Comparison of ENCODE assay signal across 18 cellular contexts in genomic region chr5:96066386-96066719, GRCh38.
DNase-seq lines count a peak whose midpoint lies in the region; TF ChIP-seq lines count a peak whose summit lies in the region.
"Had no signal": no experiment of that assay in that cellular context is flagged by ENCODE, and none has a peak within 500 bp of the region (broad histone marks: within the 10 kb centered on the region; RNA-seq: fewer than 3 reads in every experiment).

No MANE protein-coding gene starts in this region.

- peak overlapping the region; percentile 19 for H3K9ac ChIP-seq in adipocyte (ENCODE audit: low read length)

- no peak overlapping the region for H3K27ac ChIP-seq in coronary artery
- H3K27ac ChIP-seq: 22Rv1, heart left ventricle had no signal

- no peaks in the 10 kb centered on the region for H3K9me3 ChIP-seq in adipocyte (ENCODE audit: control insufficient read depth, low read length)
- H3K9me3 ChIP-seq: HAP-1, heart left ventricle had no signal

- no peaks in the 10 kb centered on the region for H3K27me3 ChIP-seq in adipocyte (replicated peaks; ENCODE audit: control insufficient read depth, insufficient read depth, low read length)
- H3K27me3 ChIP-seq: heart left ventricle had no signal

- in situ Hi-C loops in GM13976 (cut with MboI; ENCODE audit: low sequenced_read_pairs, unreplicated experiment) = no loop called here

- H3K4me1 ChIP-seq in adipocyte (ENCODE audit: control insufficient read depth, insufficient read depth, low read length) = peaks cover 36% of the 10 kb centered on the region

- H3K36me3 ChIP-seq in adipocyte (ENCODE audit: control insufficient read depth, insufficient read depth, low read length, severe bottlenecking) = no peaks in the 10 kb centered on the region
- H3K36me3 ChIP-seq: HAP-1, heart left ventricle had no signal

- no peak for TF ChIP-seq CTCF in coronary artery (IDR thresholded peaks at IDR 0.05)
- TF ChIP-seq CTCF in GM13976 (IDR thresholded peaks at IDR 0.05; ENCODE audit: borderline replicate concordance, control extremely low read depth, extremely low read depth, insufficient read depth, missing control alignments) = no peak

- DNase-seq in NCI-H2171 treated with DMSO at 0.1 percent for 48 hours (lab: John Stamatoyannopoulos, UW) = peak; percentile 8
- DNase-seq in NCI-H2171 (lab: John Stamatoyannopoulos, UW) = no peak
- DNase-seq in LHCN-M2 (ENCODE audit: low read depth) = peak; percentile 54
- DNase-seq in adipocyte (ENCODE audit: low read depth) = peak; percentile 49
- DNase-seq in myocyte (ENCODE audit: low read depth) = peak; percentile 35
- DNase-seq in coronary artery (ENCODE audit: low spot score) = no peak
- no peak for DNase-seq in GM13976 (ENCODE audit: low spot score)
- DNase-seq in GM03348 (ENCODE audit: low spot score) = no peak
- DNase-seq: activated CD8-positive, alpha-beta memory T cell treated with anti-CD3 and anti-CD28 coated beads, Interleukin-2, amount 50 U/mL, for 4 hours; DND-41; heart left ventricle; Karpas-422; left colon; NCI-H1694; NCI-H510A; posterior cingulate gyrus had no signal

- H3K4me3 ChIP-seq in adipocyte (ENCODE audit: low read length) (no peak overlapping the region), coronary artery (no peak overlapping the region)
- H3K4me3 ChIP-seq: HAP-1, heart left ventricle had no signal

Comparison
In these comparisons a context has a peak if more than half of its experiments do, and no peak if none do; other contexts are left out.
1. DNase-seq: peak in NCI-H2171 treated with DMSO at 0.1 percent for 48 hours (single experiment), LHCN-M2 (single experiment), adipocyte (single experiment) and myocyte (single experiment); none in NCI-H2171 (single experiment), coronary artery (single experiment), GM13976 (single experiment) and GM03348 (single experiment).